Comparison of ENCODE assay signal across 1 cellular context in the genomic region with DNA sequence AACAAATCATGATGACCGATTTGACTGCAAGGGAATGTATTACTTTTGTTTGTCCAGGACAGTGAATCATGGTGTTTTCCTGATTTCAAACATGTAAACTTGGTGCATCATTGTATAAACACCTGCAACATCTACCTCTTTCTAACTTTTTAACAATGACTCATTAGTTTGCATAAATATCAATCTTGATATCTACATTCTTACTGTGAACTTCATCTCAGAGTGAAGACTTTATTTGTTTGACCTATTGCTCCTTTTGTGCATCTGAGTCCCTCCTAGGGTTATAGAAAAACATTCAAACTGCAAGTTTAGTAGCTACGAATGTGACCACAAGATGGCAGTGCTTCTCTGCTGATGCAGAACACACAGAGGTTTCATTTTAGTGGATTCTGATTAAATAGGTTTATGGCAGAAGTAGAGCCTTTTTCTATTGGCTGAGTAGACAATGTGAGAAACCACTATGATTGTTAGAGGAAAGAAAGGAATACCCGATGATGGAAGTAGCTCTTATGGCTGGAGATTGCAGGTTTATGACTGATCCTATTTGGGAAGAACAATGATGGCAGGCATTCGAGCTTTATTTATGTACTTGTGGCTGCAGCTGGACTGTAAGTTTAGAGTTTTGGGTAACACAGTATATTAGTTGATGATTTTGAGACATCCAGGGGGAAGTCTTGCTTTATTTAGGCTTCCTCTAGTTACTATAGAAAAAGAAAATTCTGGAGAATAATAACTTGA.
TF ChIP-seq lines count a peak whose summit lies in the region.

No MANE protein-coding gene starts in this region.

TF ChIP-seq in endothelial cell of umbilical vein, 7 proteins besides CTCF, POLR2A, EP300 and RAD21:
- TF ChIP-seq POLR2AphosphoS5 (IDR thresholded peaks at IDR 0.05; ENCODE audit: insufficient read depth, low read depth, low read length): peak; percentile 77
- peak; percentile 95 for TF ChIP-seq GATA2 (IDR thresholded peaks at IDR 0.05; ENCODE audit: insufficient read depth, insufficient read length, low read depth, low read length)
- TF ChIP-seq JUN (IDR thresholded peaks at IDR 0.05; ENCODE audit: borderline replicate concordance, insufficient read depth, insufficient read length, low read depth): peak; percentile 93
- no peak for TF ChIP-seq EZH2 (IDR thresholded peaks at IDR 0.05; ENCODE audit: borderline replicate concordance, low read depth, low read length, severe bottlenecking)
- peak; percentile 99 for TF ChIP-seq FOS (IDR thresholded peaks at IDR 0.05; ENCODE audit: borderline replicate concordance, insufficient read depth, low read length)
- TF ChIP-seq MYC (IDR thresholded peaks at IDR 0.05; ENCODE audit: low read depth, low read length): no peak
